In the genomic region with DNA sequence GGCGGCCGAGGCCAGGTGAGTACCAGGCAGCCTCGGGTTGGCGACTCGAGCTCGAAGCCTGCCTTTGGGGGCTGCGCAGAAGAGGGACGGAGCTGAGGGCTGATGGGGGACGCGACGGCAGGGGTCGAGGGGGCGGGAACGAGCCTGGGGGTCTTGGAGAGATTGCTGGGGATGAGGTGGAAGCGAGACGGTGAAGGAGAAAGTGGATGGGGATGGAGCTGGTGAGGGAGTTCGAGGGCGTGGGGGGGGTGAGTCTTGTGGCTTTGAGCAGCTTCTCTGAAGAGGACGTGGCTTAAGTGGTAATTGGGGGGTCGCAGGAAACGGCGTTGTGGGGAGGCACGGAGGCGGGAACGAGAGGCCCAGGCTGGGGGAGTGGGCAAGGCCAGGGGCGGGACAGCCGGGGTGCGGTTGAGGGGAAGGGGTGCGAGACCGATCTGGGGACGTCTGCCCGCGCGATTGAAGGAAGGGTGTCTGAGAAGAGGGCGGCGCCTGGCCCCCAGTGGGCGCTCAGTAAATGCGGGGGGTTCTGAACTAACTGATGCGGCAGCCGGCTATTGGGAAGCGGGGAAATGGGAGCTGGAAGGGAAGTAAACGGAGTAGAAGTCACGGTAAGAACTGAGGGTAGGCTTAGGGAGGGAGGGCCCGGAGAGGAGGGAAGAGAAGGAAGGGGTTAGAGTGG, we compare ENCODE assay signal across 1 cellular context.
A peak's percentile ranks its signal among the peaks of the same experiment; 100 is the strongest.
TF ChIP-seq lines count a peak whose summit lies in the region.

No MANE protein-coding gene starts in this region.

TF ChIP-seq in K562, 482 proteins besides CTCF, POLR2A, EP300 and RAD21 (continues in another document):
- TF ChIP-seq, protein P1, sequence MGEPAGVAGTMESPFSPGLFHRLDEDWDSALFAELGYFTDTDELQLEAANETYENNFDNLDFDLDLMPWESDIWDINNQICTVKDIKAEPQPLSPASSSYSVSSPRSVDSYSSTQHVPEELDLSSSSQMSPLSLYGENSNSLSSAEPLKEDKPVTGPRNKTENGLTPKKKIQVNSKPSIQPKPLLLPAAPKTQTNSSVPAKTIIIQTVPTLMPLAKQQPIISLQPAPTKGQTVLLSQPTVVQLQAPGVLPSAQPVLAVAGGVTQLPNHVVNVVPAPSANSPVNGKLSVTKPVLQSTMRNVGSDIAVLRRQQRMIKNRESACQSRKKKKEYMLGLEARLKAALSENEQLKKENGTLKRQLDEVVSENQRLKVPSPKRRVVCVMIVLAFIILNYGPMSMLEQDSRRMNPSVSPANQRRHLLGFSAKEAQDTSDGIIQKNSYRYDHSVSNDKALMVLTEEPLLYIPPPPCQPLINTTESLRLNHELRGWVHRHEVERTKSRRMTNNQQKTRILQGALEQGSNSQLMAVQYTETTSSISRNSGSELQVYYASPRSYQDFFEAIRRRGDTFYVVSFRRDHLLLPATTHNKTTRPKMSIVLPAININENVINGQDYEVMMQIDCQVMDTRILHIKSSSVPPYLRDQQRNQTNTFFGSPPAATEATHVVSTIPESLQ (CRISPR knock-in tag; IDR thresholded peaks at IDR 0.05), result no peak
- TF ChIP-seq, protein P2, sequence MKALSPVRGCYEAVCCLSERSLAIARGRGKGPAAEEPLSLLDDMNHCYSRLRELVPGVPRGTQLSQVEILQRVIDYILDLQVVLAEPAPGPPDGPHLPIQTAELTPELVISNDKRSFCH (CRISPR knock-in tag; IDR thresholded peaks at IDR 0.05), result no peak
- TF ChIP-seq, protein P2 (tag; IDR thresholded peaks at IDR 0.05), result no peak
- no peak for TF ChIP-seq RBM22 (IDR thresholded peaks at IDR 0.05; ENCODE audit: low read depth, low read length, poor library complexity, severe bottlenecking)
- peak; percentile 28; the same call in 1 of the 2 replicates for TF ChIP-seq EGR1 (conservative IDR thresholded peaks at IDR 0.05)
- no peak for TF ChIP-seq ZNF239 (CRISPR knock-in tag; IDR thresholded peaks at IDR 0.05)
- TF ChIP-seq NFATC3 (IDR thresholded peaks at IDR 0.05), result no peak
- no peak for TF ChIP-seq ZNF436 (CRISPR knock-in tag; IDR thresholded peaks at IDR 0.05)
- no peak for TF ChIP-seq MED1 (CRISPR knock-in tag; IDR thresholded peaks at IDR 0.05; ENCODE audit: borderline replicate concordance)
- no peak for TF ChIP-seq TBL1XR1 (IDR thresholded peaks at IDR 0.05; ENCODE audit: low read length in 2 of 2)
- peak; percentile 66; the same call in 1 of the 2 replicates for TF ChIP-seq PHF8 (IDR thresholded peaks at IDR 0.05; ENCODE audit: borderline replicate concordance, low read length)
- TF ChIP-seq, protein P3, sequence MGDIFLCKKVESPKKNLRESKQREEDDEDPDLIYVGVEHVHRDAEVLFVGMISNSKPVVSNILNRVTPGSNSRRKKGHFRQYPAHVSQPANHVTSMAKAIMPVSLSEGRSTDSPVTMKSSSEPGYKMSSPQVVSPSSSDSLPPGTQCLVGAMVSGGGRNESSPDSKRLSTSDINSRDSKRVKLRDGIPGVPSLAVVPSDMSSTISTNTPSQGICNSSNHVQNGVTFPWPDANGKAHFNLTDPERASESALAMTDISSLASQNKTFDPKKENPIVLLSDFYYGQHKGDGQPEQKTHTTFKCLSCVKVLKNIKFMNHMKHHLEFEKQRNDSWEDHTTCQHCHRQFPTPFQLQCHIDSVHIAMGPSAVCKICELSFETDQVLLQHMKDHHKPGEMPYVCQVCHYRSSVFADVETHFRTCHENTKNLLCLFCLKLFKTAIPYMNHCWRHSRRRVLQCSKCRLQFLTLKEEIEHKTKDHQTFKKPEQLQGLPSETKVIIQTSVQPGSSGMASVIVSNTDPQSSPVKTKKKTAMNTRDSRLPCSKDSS (IDR thresholded peaks at IDR 0.05; ENCODE audit: low read depth, partially characterized antibody), result no peak
- TF ChIP-seq, protein P4, sequence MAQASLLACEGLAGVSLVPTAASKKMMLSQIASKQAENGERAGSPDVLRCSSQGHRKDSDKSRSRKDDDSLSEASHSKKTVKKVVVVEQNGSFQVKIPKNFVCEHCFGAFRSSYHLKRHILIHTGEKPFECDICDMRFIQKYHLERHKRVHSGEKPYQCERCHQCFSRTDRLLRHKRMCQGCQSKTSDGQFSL (CRISPR knock-in tag; IDR thresholded peaks at IDR 0.05), result peak; percentile 93
- TF ChIP-seq, protein P4 (tag; IDR thresholded peaks at IDR 0.05), result no peak
- TF ChIP-seq ERF (CRISPR knock-in tag; IDR thresholded peaks at IDR 0.05), result no peak
- TF ChIP-seq PHTF2 (CRISPR knock-in tag; IDR thresholded peaks at IDR 0.05), result no peak
- peak; percentile 26; the same call in 1 of the 2 replicates for TF ChIP-seq ELF4 (CRISPR knock-in tag; IDR thresholded peaks at IDR 0.05)
- TF ChIP-seq MAFF (IDR thresholded peaks at IDR 0.05; ENCODE audit: low read length), result no peak
- TF ChIP-seq POLR2H (tag; IDR thresholded peaks at IDR 0.05; ENCODE audit: low read depth), result no peak
- TF ChIP-seq ARNT (IDR thresholded peaks at IDR 0.05), result no peak
- TF ChIP-seq ZBTB17 (CRISPR knock-in tag; IDR thresholded peaks at IDR 0.05), result no peak
- no peak for TF ChIP-seq RBBP5 (IDR thresholded peaks at IDR 0.05; ENCODE audit: borderline replicate concordance, insufficient read depth, low read length, poor library complexity, severe bottlenecking)
- 0 out of 2 replicates have a peak, but pooled peaks have one; percentile 25 for TF ChIP-seq MBD2 (IDR thresholded peaks at IDR 0.05; ENCODE audit: borderline replicate concordance, low read depth)
- no peak for TF ChIP-seq MEF2A (IDR thresholded peaks at IDR 0.05; ENCODE audit: control insufficient read depth, low read depth, low read length)
- TF ChIP-seq CBX8 (IDR thresholded peaks at IDR 0.05; ENCODE audit: borderline replicate concordance, extremely low read depth, low read depth, low read length, poor library complexity, severe bottlenecking), result no peak
- TF ChIP-seq ZNF316 (IDR thresholded peaks at IDR 0.05), result no peak
- no peak for TF ChIP-seq THRAP3 (IDR thresholded peaks at IDR 0.05; ENCODE audit: borderline replicate concordance)
- no peak for TF ChIP-seq SP2 (IDR thresholded peaks at IDR 0.05; ENCODE audit: extremely low read depth, low read depth, low read length, poor library complexity, severe bottlenecking)
- TF ChIP-seq HDAC3 (IDR thresholded peaks at IDR 0.05; ENCODE audit: borderline replicate concordance, partially characterized antibody), result no peak
- no peak for TF ChIP-seq IFI16 (CRISPR knock-in tag; IDR thresholded peaks at IDR 0.05)
- no peak for TF ChIP-seq CREM (IDR thresholded peaks at IDR 0.05; ENCODE audit: low read depth)
- TF ChIP-seq, protein P5, sequence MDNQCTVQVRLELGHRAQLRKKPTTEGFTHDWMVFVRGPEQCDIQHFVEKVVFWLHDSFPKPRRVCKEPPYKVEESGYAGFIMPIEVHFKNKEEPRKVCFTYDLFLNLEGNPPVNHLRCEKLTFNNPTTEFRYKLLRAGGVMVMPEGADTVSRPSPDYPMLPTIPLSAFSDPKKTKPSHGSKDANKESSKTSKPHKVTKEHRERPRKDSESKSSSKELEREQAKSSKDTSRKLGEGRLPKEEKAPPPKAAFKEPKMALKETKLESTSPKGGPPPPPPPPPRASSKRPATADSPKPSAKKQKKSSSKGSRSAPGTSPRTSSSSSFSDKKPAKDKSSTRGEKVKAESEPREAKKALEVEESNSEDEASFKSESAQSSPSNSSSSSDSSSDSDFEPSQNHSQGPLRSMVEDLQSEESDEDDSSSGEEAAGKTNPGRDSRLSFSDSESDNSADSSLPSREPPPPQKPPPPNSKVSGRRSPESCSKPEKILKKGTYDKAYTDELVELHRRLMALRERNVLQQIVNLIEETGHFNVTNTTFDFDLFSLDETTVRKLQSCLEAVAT (IDR thresholded peaks at IDR 0.05), result peak in 1 of 2 experiments; percentile 57; a peak in 2 of 4 replicates
- TF ChIP-seq, protein P6, sequence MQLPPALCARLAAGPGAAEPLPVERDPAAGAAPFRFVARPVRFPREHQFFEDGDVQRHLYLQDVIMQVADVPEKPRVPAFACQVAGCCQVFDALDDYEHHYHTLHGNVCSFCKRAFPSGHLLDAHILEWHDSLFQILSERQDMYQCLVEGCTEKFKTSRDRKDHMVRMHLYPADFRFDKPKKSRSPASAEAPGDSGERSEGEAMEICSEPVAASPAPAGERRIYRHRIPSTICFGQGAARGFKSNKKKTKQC (CRISPR knock-in tag; IDR thresholded peaks at IDR 0.05), result peak; percentile 26; the same call in 1 of the 2 replicates
- no peak for TF ChIP-seq CBX5 (IDR thresholded peaks at IDR 0.05; ENCODE audit: borderline replicate concordance, low read depth)
- TF ChIP-seq BHLHE40 (IDR thresholded peaks at IDR 0.05; ENCODE audit: low read length), result no peak
- TF ChIP-seq SIRT6 (IDR thresholded peaks at IDR 0.05; ENCODE audit: low read depth, low read length), result no peak
- TF ChIP-seq, protein P7, sequence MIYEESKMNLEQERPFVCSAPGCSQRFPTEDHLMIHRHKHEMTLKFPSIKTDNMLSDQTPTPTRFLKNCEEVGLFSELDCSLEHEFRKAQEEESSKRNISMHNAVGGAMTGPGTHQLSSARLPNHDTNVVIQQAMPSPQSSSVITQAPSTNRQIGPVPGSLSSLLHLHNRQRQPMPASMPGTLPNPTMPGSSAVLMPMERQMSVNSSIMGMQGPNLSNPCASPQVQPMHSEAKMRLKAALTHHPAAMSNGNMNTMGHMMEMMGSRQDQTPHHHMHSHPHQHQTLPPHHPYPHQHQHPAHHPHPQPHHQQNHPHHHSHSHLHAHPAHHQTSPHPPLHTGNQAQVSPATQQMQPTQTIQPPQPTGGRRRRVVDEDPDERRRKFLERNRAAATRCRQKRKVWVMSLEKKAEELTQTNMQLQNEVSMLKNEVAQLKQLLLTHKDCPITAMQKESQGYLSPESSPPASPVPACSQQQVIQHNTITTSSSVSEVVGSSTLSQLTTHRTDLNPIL (CRISPR knock-in tag; IDR thresholded peaks at IDR 0.05), result no peak
- no peak for TF ChIP-seq ZC3H4 (CRISPR knock-in tag; IDR thresholded peaks at IDR 0.05; ENCODE audit: borderline replicate concordance)
- no peak for TF ChIP-seq ZNF444 (CRISPR knock-in tag; IDR thresholded peaks at IDR 0.05)
- no peak for TF ChIP-seq NCOA6 (IDR thresholded peaks at IDR 0.05)
- TF ChIP-seq, protein P8, sequence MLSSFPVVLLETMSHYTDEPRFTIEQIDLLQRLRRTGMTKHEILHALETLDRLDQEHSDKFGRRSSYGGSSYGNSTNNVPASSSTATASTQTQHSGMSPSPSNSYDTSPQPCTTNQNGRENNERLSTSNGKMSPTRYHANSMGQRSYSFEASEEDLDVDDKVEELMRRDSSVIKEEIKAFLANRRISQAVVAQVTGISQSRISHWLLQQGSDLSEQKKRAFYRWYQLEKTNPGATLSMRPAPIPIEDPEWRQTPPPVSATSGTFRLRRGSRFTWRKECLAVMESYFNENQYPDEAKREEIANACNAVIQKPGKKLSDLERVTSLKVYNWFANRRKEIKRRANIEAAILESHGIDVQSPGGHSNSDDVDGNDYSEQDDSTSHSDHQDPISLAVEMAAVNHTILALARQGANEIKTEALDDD (IDR thresholded peaks at IDR 0.05), result no peak
- TF ChIP-seq, protein P9, sequence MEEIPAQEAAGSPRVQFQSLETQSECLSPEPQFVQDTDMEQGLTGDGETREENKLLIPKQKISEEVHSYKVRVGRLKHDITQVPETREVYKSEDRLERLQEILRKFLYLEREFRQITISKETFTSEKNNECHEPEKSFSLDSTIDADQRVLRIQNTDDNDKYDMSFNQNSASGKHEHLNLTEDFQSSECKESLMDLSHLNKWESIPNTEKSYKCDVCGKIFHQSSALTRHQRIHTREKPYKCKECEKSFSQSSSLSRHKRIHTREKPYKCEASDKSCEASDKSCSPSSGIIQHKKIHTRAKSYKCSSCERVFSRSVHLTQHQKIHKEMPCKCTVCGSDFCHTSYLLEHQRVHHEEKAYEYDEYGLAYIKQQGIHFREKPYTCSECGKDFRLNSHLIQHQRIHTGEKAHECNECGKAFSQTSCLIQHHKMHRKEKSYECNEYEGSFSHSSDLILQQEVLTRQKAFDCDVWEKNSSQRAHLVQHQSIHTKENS (CRISPR knock-in tag; IDR thresholded peaks at IDR 0.05), result no peak
